Comparison of ENCODE assay signal across 8 cellular contexts in genomic region chr16:65121870-65122723, GRCh38. TPM values are rescaled to one million over a fixed set of nuclear protein-coding genes. Genes with fewer than 3 reads are reported as not detected.
DNase-seq lines count a peak whose midpoint lies in the region; ATAC-seq and TF ChIP-seq lines count a peak whose summit lies in the region.

Gene CDH11, minus strand, starts transcription at chr16:65122063. Its CDS starts 117,194 bp downstream, at chr16:65004869.

- no peaks in the 10 kb centered on the region for H3K9me3 Mint-ChIP-seq in activated naive CD8-positive, alpha-beta T cell treated with anti-CD3 and anti-CD28 coated beads, Interleukin-2, amount 10 ng/mL, durations not matched to agents 7 days and 5 days
- no peaks in the 10 kb centered on the region for H3K9me3 Mint-ChIP-seq in activated naive CD8-positive, alpha-beta T cell treated with anti-CD3 and anti-CD28 coated beads for 36 hours

- 0 to 1% methylated on average over 57 to 68 of the region's 69 CpGs for WGBS in aorta, 2 donors

- H3K4me1 Mint-ChIP-seq in activated naive CD8-positive, alpha-beta T cell treated with anti-CD3 and anti-CD28 coated beads, Interleukin-2, amount 10 ng/mL, durations not matched to agents 7 days and 5 days = no peaks in the 10 kb centered on the region
- no peaks in the 10 kb centered on the region for H3K4me1 Mint-ChIP-seq in activated naive CD8-positive, alpha-beta T cell treated with anti-CD3 and anti-CD28 coated beads for 36 hours

- TF ChIP-seq CTCF in GM10266 (IDR thresholded peaks at IDR 0.05; ENCODE audit: control insufficient read depth, insufficient read depth, low read depth, missing control alignments) = no peak

- H3K9me3 ChIP-seq in mucosa of rectum (ENCODE audit: control insufficient read depth in 2 of 2, low read length in 2 of 2) = no peaks in the 10 kb centered on the region
- no peaks in the 10 kb centered on the region for H3K9me3 ChIP-seq in aorta (ENCODE audit: control insufficient read depth, low read length)

- no peak within 1 kb of the TSS for H3K27ac Mint-ChIP-seq in activated naive CD8-positive, alpha-beta T cell treated with anti-CD3 and anti-CD28 coated beads, Interleukin-2, amount 10 ng/mL, durations not matched to agents 7 days and 5 days
- H3K27ac Mint-ChIP-seq in activated naive CD8-positive, alpha-beta T cell treated with anti-CD3 and anti-CD28 coated beads for 36 hours = no peak within 1 kb of the TSS

- no peak for ATAC-seq in activated naive CD8-positive, alpha-beta T cell treated with anti-CD3 and anti-CD28 coated beads, Interleukin-2, amount 10 ng/mL, durations not matched to agents 7 days and 5 days (ENCODE audit: low read depth)
- ATAC-seq in aorta (ENCODE audit: low FRiP score) = peak; percentile 76
- ATAC-seq in GM21390 (IDR thresholded peaks at IDR 0.05; ENCODE audit: unreplicated experiment) = no peak
- ATAC-seq in HG03378 (IDR thresholded peaks at IDR 0.05; ENCODE audit: unreplicated experiment) = no peak

- H3K27me3 Mint-ChIP-seq in activated naive CD8-positive, alpha-beta T cell treated with anti-CD3 and anti-CD28 coated beads, Interleukin-2, amount 10 ng/mL, durations not matched to agents 7 days and 5 days = peaks cover 39% of the 10 kb centered on the region
- peaks cover 56% of the 10 kb centered on the region for H3K27me3 Mint-ChIP-seq in activated naive CD8-positive, alpha-beta T cell treated with anti-CD3 and anti-CD28 coated beads for 36 hours

- H3K4me3 Mint-ChIP-seq in activated naive CD8-positive, alpha-beta T cell treated with anti-CD3 and anti-CD28 coated beads, Interleukin-2, amount 10 ng/mL, durations not matched to agents 7 days and 5 days = no peak within 1 kb of the TSS
- H3K4me3 Mint-ChIP-seq in activated naive CD8-positive, alpha-beta T cell treated with anti-CD3 and anti-CD28 coated beads for 36 hours = no peak within 1 kb of the TSS

- H3K27ac ChIP-seq in mucosa of rectum (ENCODE audit: low read depth in 2 of 2, low read length in 2 of 2) = peak within 1 kb of the TSS; percentile 81
- H3K27ac ChIP-seq in aorta (ENCODE audit: low read depth in 1 of 2, low read length in 2 of 2) = peak within 1 kb of the TSS; percentile 70 to 78

- peak; percentile 25 for DNase-seq in activated naive CD8-positive, alpha-beta T cell treated with anti-CD3 and anti-CD28 coated beads, Interleukin-2, amount 10 ng/mL, durations not matched to agents 7 days and 5 days
- no peak for DNase-seq in activated naive CD8-positive, alpha-beta T cell treated with anti-CD3 and anti-CD28 coated beads for 36 hours
- DNase-seq in fibroblast of gingiva (ENCODE audit: low read depth) (peak; percentile 88), aorta (peak; percentile 84 to 90), GM10266 (ENCODE audit: extremely low spot score) (no peak)

- H3K36me3 ChIP-seq in mucosa of rectum (ENCODE audit: control insufficient read depth in 2 of 2, insufficient read depth in 2 of 2, low read length in 2 of 2) (no peaks in the 10 kb centered on the region), aorta (ENCODE audit: control insufficient read depth in 1 of 2, insufficient read depth in 2 of 2, low read length in 1 of 2) (no peaks in the 10 kb centered on the region)

- POLR2A ChIA-PET in activated naive CD8-positive, alpha-beta T cell treated with anti-CD3 and anti-CD28 coated beads, Interleukin-2, amount 10 ng/mL, durations not matched to agents 7 days and 5 days (lab: Charles Lee) = no interaction called here

- peaks cover 15 to 17% of the 10 kb centered on the region in 2 donors for H3K4me1 ChIP-seq in mucosa of rectum (ENCODE audit: control insufficient read depth in 2 of 2, insufficient read depth in 2 of 2, low read length in 2 of 2)
- peaks cover 2 to 3% of the 10 kb centered on the region in 2 donors for H3K4me1 ChIP-seq in aorta (ENCODE audit: control insufficient read depth in 1 of 2, insufficient read depth in 2 of 2, low read length in 2 of 2)

- peak within 1 kb of the TSS; percentile 65 to 73 for H3K4me3 ChIP-seq in mucosa of rectum (ENCODE audit: low read length in 2 of 2)
- peak within 1 kb of the TSS; percentile 79 to 80 for H3K4me3 ChIP-seq in aorta (ENCODE audit: low read length in 2 of 2)

- intact Hi-C loops in aorta (cut with DNase I) = loop anchor here (2.0 to 10.0 kb wide), 5 partner anchors 190 to 1149 kb away; no protein-coding TSS in a partner anchor

- no peaks in the 10 kb centered on the region for H3K36me3 Mint-ChIP-seq in activated naive CD8-positive, alpha-beta T cell treated with anti-CD3 and anti-CD28 coated beads, Interleukin-2, amount 10 ng/mL, durations not matched to agents 7 days and 5 days
- H3K36me3 Mint-ChIP-seq in activated naive CD8-positive, alpha-beta T cell treated with anti-CD3 and anti-CD28 coated beads for 36 hours = no peaks in the 10 kb centered on the region

- peak within 1 kb of the TSS; percentile 48 to 71 for H3K9ac ChIP-seq in mucosa of rectum (ENCODE audit: low read depth in 1 of 2, low read length in 2 of 2)

- H3K27me3 ChIP-seq in mucosa of rectum (ENCODE audit: control insufficient read depth in 2 of 2, insufficient read depth in 2 of 2, low read length in 2 of 2) (peaks cover 6 to 21% of the 10 kb centered on the region in 2 donors), aorta (ENCODE audit: control insufficient read depth in 1 of 2, insufficient read depth in 2 of 2, low read length in 1 of 2) (no peaks in the 10 kb centered on the region)

RNA-seq across cellular contexts. Expression of gene CDH11, which starts in this region (rescaled TPM):
- total RNA-seq in activated naive CD8-positive, alpha-beta T cell treated with anti-CD3 and anti-CD28 coated beads, Interleukin-2, amount 10 ng/mL, durations not matched to agents 7 days and 5 days = not detected
- not detected for total RNA-seq in activated naive CD8-positive, alpha-beta T cell treated with anti-CD3 and anti-CD28 coated beads for 36 hours
- 100 to 1,000 TPM in 1 of 2 donors, 10 to 100 TPM in 1; 86.3 to 182 TPM for total RNA-seq in aorta
- polyA plus RNA-seq in aorta = 10 to 100 TPM; 11.9 to 17.5 TPM

Comparison
In these comparisons a context has a peak if more than half of its experiments do, and no peak if none do; other contexts are left out.
1. RNA of gene CDH11 (total RNA-seq): 86.3 to 182 TPM in aorta; not detected in activated naive CD8-positive, alpha-beta T cell treated with anti-CD3 and anti-CD28 coated beads, Interleukin-2, amount 10 ng/mL, durations not matched to agents 7 days and 5 days and not detected in activated naive CD8-positive, alpha-beta T cell treated with anti-CD3 and anti-CD28 coated beads for 36 hours; every median in the first group is over 10 times any median in the second.
2. Peak in DNase-seq in activated naive CD8-positive, alpha-beta T cell treated with anti-CD3 and anti-CD28 coated beads, Interleukin-2, amount 10 ng/mL, durations not matched to agents 7 days and 5 days; RNA of the gene not detected or under 1 TPM.
3. DNase-seq: peak in fibroblast of gingiva (single experiment) and aorta (2 of 2); none in activated naive CD8-positive, alpha-beta T cell treated with anti-CD3 and anti-CD28 coated beads for 36 hours (single experiment) and GM10266 (single experiment).